ENCODE assay signal across 23 cellular contexts in the genomic region with DNA sequence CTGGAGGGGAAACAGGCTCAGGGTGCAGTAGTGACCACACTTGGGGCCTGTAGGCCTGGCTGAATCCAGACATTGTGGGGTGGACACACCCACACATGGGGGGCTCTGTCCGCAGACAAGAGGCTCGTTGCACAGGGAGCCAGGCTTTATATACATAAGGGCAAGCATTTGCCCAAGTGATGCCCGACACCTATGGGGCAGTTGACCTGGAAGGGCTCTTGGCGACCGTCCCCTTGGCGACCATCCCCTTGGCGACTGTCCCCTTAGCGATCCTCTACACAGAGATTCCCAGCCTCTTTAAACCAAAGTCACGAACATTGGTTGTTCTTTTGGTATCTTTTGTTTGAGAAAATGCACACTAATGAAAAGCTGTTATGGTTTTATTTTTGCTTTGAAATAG. TPM values are rescaled to one million over a fixed set of nuclear protein-coding genes. Genes with fewer than 3 reads are reported as not detected.
DNase-seq lines count a peak whose midpoint lies in the region; ATAC-seq and TF ChIP-seq lines count a peak whose summit lies in the region.
"Had no signal": no experiment of that assay in that cellular context is flagged by ENCODE, and none has a peak within 500 bp of the region (broad histone marks: within the 10 kb centered on the region; RNA-seq: fewer than 3 reads in every experiment).

No MANE protein-coding gene starts in this region.

- peaks cover 55% of the 10 kb centered on the region for H3K27me3 Mint-ChIP-seq in activated T-helper 2 cell treated with anti-CD3 and anti-CD28 coated beads, Interferon-gamma antibody, Interleukin-2, Interleukin-4, amounts not matched to agents 10 μg/mL and 5 μg/mL and 100 μg/mL, durations not matched to agents 14 hours and 24 hours and 36 hours (ENCODE audit: low read depth)

- ATAC-seq in HG02852 (IDR thresholded peaks at IDR 0.05; ENCODE audit: unreplicated experiment) = no peak
- ATAC-seq: esophagus mucosa, Right ventricle myocardium inferior had no signal

- H3K4me3 Mint-ChIP-seq in activated T-helper 2 cell treated with anti-CD3 and anti-CD28 coated beads, Interferon-gamma antibody, Interleukin-2, Interleukin-4, amounts not matched to agents 10 μg/mL and 5 μg/mL and 100 μg/mL, durations not matched to agents 14 hours and 24 hours and 36 hours (ENCODE audit: low read depth) = peak overlapping the region; percentile 82
- H3K4me3 Mint-ChIP-seq: activated naive CD4-positive, alpha-beta T cell treated with anti-CD3 and anti-CD28 coated beads for 36 hours had no signal

- H3K27me3 ChIP-seq in MM.1S (replicated peaks; ENCODE audit: insufficient read depth, low read length) (no peaks in the 10 kb centered on the region), neural cell (ENCODE audit: insufficient read depth, low read depth, low read length) (peaks cover 31% of the 10 kb centered on the region), colonic mucosa (peaks cover 20% of the 10 kb centered on the region)

- TF ChIP-seq CTCF in MM.1S (IDR thresholded peaks at IDR 0.05; ENCODE audit: low read length) (no peak), neural cell (IDR thresholded peaks at IDR 0.05; ENCODE audit: poor library complexity, severe bottlenecking) (no peak), colonic mucosa (IDR thresholded peaks at IDR 0.05) (no peak)

- H3K9me2 ChIP-seq in MM.1S (replicated peaks; ENCODE audit: insufficient read depth, low read length) (no peaks in the 10 kb centered on the region), neural cell (ENCODE audit: insufficient read depth, low read length) (no peaks in the 10 kb centered on the region)

- H3K9me3 Mint-ChIP-seq in activated T-helper 2 cell treated with anti-CD3 and anti-CD28 coated beads, Interferon-gamma antibody, Interleukin-2, Interleukin-4, amounts not matched to agents 10 μg/mL and 5 μg/mL and 100 μg/mL, durations not matched to agents 14 hours and 24 hours and 36 hours = peaks cover 14% of the 10 kb centered on the region

- H3K9ac ChIP-seq in MM.1S (ENCODE audit: low read length) = no peak overlapping the region
- no peak overlapping the region for H3K9ac ChIP-seq in neural cell (ENCODE audit: low read length)
- no peak overlapping the region for H3K9ac ChIP-seq in colonic mucosa (ENCODE audit: low read depth in 2 of 2, low read length in 2 of 2)

- TF ChIP-seq EP300 in neural cell (conservative IDR thresholded peaks at IDR 0.05; ENCODE audit: poor library complexity, severe bottlenecking) = no peak

- no peak for DNase-seq in MM.1S
- no peak for DNase-seq in activated T-helper 2 cell treated with anti-CD3 and anti-CD28 coated beads, Interferon-gamma antibody, Interleukin-2, Interleukin-4, amounts not matched to agents 10 μg/mL and 5 μg/mL and 100 μg/mL, durations not matched to agents 14 hours and 24 hours and 36 hours (ENCODE audit: low spot score)
- no peak for DNase-seq in pons (ENCODE audit: low spot score)
- DNase-seq in colonic mucosa = no peak
- DNase-seq: activated CD4-positive, alpha-beta T cell treated with anti-CD3 and anti-CD28 coated beads, Interleukin-2, amount 50 U/mL, for 1 hour; AML-193; Caco-2; cerebellar nuclear complex; effector CD8-positive, alpha-beta T cell; glutamatergic neuron; NCI-H2029 treated with DMSO at 0.1 percent for 48 hours; NCI-H524; occipital lobe; right lobe of liver had no signal

- TF ChIP-seq RAD21 in neural cell (conservative IDR thresholded peaks at IDR 0.05) = no peak

- H3K36me3 Mint-ChIP-seq in activated T-helper 2 cell treated with anti-CD3 and anti-CD28 coated beads, Interferon-gamma antibody, Interleukin-2, Interleukin-4, amounts not matched to agents 10 μg/mL and 5 μg/mL and 100 μg/mL, durations not matched to agents 14 hours and 24 hours and 36 hours (ENCODE audit: low read depth) = peaks cover 17% of the 10 kb centered on the region
- H3K36me3 Mint-ChIP-seq: stimulated activated memory B cell treated with anti-CD40 and anti-IgM and Interleukin-4, amounts not matched to agents 10 μg/mL and 1 μg/mL and 100 μg/mL, for 72 hours had no signal

- peak overlapping the region; percentile 70; the same call in 1 of the 2 replicates for H3K4me3 ChIP-seq in GM08714 (ENCODE audit: low read length)
- H3K4me3 ChIP-seq in MM.1S (ENCODE audit: low read length) = 0 out of 2 replicates have a peak overlapping the region, but pooled peaks have one; percentile 81
- peak overlapping the region; percentile 71 for H3K4me3 ChIP-seq in neural cell (ENCODE audit: low read length)
- H3K4me3 ChIP-seq in colonic mucosa = no peak overlapping the region
- H3K4me3 ChIP-seq: HAP-1, right lobe of liver, tibial nerve had no signal

- H4K20me1 ChIP-seq in MM.1S (ENCODE audit: insufficient read depth, low read length) (no peaks in the 10 kb centered on the region), neural cell (ENCODE audit: insufficient read depth) (no peaks in the 10 kb centered on the region)

- H3K36me3 ChIP-seq in MM.1S (replicated peaks; ENCODE audit: insufficient read depth, low read length) = no peaks in the 10 kb centered on the region
- no peaks in the 10 kb centered on the region for H3K36me3 ChIP-seq in neural cell (ENCODE audit: insufficient read depth, low read length)
- no peaks in the 10 kb centered on the region for H3K36me3 ChIP-seq in colonic mucosa
- H3K36me3 ChIP-seq: HAP-1, right lobe of liver, tibial nerve had no signal

- H3K79me2 ChIP-seq in MM.1S (ENCODE audit: low read length) (peaks cover 75% of the 10 kb centered on the region), neural cell (replicated peaks; ENCODE audit: insufficient read depth, low read length) (peaks cover 4% of the 10 kb centered on the region)

- H3K9me3 ChIP-seq in MM.1S (replicated peaks; ENCODE audit: insufficient read depth, low read length) (no peaks in the 10 kb centered on the region), neural cell (ENCODE audit: low read length) (no peaks in the 10 kb centered on the region), colonic mucosa (no peaks in the 10 kb centered on the region)
- H3K9me3 ChIP-seq: right lobe of liver had no signal

- H2AFZ ChIP-seq in MM.1S (ENCODE audit: low read length) (no peak overlapping the region), neural cell (ENCODE audit: low read depth, low read length) (no peak overlapping the region)

- H3K4me1 Mint-ChIP-seq in activated T-helper 2 cell treated with anti-CD3 and anti-CD28 coated beads, Interferon-gamma antibody, Interleukin-2, Interleukin-4, amounts not matched to agents 10 μg/mL and 5 μg/mL and 100 μg/mL, durations not matched to agents 14 hours and 24 hours and 36 hours (ENCODE audit: low read depth) = peaks cover 41% of the 10 kb centered on the region

- H3K27ac ChIP-seq in MM.1S (ENCODE audit: low read length) (no peak overlapping the region), neural cell (ENCODE audit: low read length) (peak overlapping the region; percentile 32), colonic mucosa (no peak overlapping the region)
- H3K27ac ChIP-seq: right lobe of liver, tibial nerve had no signal

- H3K4me1 ChIP-seq in MM.1S (ENCODE audit: low read length) (peaks cover 43% of the 10 kb centered on the region), colonic mucosa (no peaks in the 10 kb centered on the region)
- H3K4me1 ChIP-seq: HAP-1, right lobe of liver had no signal

- H3F3A ChIP-seq in MM.1S (ENCODE audit: insufficient read depth, low read length) (peaks cover 15% of the 10 kb centered on the region), neural cell (ENCODE audit: insufficient read depth, low read length, poor library complexity, severe bottlenecking) (no peaks in the 10 kb centered on the region)

- H3K4me2 ChIP-seq in MM.1S (ENCODE audit: low read depth, low read length) = peak overlapping the region; percentile 77; the same call in 1 of the 2 replicates
- no peak overlapping the region for H3K4me2 ChIP-seq in neural cell (ENCODE audit: low read length)

- H3K27ac Mint-ChIP-seq in activated T-helper 2 cell treated with anti-CD3 and anti-CD28 coated beads, Interferon-gamma antibody, Interleukin-2, Interleukin-4, amounts not matched to agents 10 μg/mL and 5 μg/mL and 100 μg/mL, durations not matched to agents 14 hours and 24 hours and 36 hours = no peak overlapping the region
- H3K27ac Mint-ChIP-seq: activated naive CD4-positive, alpha-beta T cell treated with anti-CD3 and anti-CD28 coated beads for 36 hours had no signal

- intact Hi-C loops in activated T-helper 2 cell treated with anti-CD3 and anti-CD28 coated beads, Interferon-gamma antibody, Interleukin-2, Interleukin-4, amounts not matched to agents 10 μg/mL and 5 μg/mL and 100 μg/mL, durations not matched to agents 14 hours and 24 hours and 36 hours (cut with micrococcal nuclease) = loop anchor here (2.0 to 5.0 kb wide), 2 partner anchors 80 to 167 kb away; no protein-coding TSS in a partner anchor
- intact Hi-C loops in colonic mucosa (cut with DNase I) = no loop called here

TF ChIP-seq in neural cell, 6 proteins besides CTCF, POLR2A, EP300 and RAD21 (continues in another document):
- TF ChIP-seq, protein P1, sequence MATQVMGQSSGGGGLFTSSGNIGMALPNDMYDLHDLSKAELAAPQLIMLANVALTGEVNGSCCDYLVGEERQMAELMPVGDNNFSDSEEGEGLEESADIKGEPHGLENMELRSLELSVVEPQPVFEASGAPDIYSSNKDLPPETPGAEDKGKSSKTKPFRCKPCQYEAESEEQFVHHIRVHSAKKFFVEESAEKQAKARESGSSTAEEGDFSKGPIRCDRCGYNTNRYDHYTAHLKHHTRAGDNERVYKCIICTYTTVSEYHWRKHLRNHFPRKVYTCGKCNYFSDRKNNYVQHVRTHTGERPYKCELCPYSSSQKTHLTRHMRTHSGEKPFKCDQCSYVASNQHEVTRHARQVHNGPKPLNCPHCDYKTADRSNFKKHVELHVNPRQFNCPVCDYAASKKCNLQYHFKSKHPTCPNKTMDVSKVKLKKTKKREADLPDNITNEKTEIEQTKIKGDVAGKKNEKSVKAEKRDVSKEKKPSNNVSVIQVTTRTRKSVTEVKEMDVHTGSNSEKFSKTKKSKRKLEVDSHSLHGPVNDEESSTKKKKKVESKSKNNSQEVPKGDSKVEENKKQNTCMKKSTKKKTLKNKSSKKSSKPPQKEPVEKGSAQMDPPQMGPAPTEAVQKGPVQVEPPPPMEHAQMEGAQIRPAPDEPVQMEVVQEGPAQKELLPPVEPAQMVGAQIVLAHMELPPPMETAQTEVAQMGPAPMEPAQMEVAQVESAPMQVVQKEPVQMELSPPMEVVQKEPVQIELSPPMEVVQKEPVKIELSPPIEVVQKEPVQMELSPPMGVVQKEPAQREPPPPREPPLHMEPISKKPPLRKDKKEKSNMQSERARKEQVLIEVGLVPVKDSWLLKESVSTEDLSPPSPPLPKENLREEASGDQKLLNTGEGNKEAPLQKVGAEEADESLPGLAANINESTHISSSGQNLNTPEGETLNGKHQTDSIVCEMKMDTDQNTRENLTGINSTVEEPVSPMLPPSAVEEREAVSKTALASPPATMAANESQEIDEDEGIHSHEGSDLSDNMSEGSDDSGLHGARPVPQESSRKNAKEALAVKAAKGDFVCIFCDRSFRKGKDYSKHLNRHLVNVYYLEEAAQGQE (IDR thresholded peaks at IDR 0.05; ENCODE audit: borderline replicate concordance) = no peak
- no peak for TF ChIP-seq POLR2AphosphoS5 (IDR thresholded peaks at IDR 0.05)

RNA-seq across cellular contexts. Expression of a gene that starts 2.7 kb away (rescaled TPM):
- total RNA-seq in activated T-helper 2 cell treated with anti-CD3 and anti-CD28 coated beads, Interferon-gamma antibody, Interleukin-2, Interleukin-4, amounts not matched to agents 10 μg/mL and 5 μg/mL and 100 μg/mL, durations not matched to agents 14 hours and 24 hours and 36 hours = 2.4 and 3.0 TPM in 2 replicates
- 0.86 and 0.89 TPM in 2 replicates for polyA plus RNA-seq in neural cell
- polyA minus RNA-seq in neural cell = 1.9 and 3.0 TPM in 2 replicates
- 1 to 10 TPM; 4.0 to 6.1 TPM for total RNA-seq in colonic mucosa
- total RNA-seq: Caco-2 had no signal
